6 cellular contexts compared by ENCODE assay signal in genomic region chr20:63741676-63742380, GRCh38. TPM values are rescaled to one million over a fixed set of nuclear protein-coding genes. Genes with fewer than 3 reads are reported as not detected.
A peak's percentile ranks its signal among the peaks of the same experiment; 100 is the strongest.
DNase-seq lines count a peak whose midpoint lies in the region; ATAC-seq and TF ChIP-seq lines count a peak whose summit lies in the region.

No MANE protein-coding gene starts in this region.

- peaks cover 18% of the 10 kb centered on the region for H3K79me2 ChIP-seq in SK-N-SH (ENCODE audit: insufficient read depth)

- no peak for TF ChIP-seq EP300 in SK-N-SH (IDR thresholded peaks at IDR 0.05; ENCODE audit: borderline replicate concordance in 1 of 2, low read depth in 1 of 2, low read length in 1 of 2)

- peaks cover 17% of the 10 kb centered on the region for H3F3A ChIP-seq in SK-N-SH (replicated peaks; ENCODE audit: insufficient read depth)

- H3K4me2 ChIP-seq in SK-N-SH, result peak overlapping the region; percentile 98

- H3K9me3 ChIP-seq in SK-N-SH (no peaks in the 10 kb centered on the region), thoracic aorta (no peaks in the 10 kb centered on the region)

- peak overlapping the region; percentile 72 to 96; a peak in 3 of 4 replicates for H3K27ac ChIP-seq in SK-N-SH (ENCODE audit: low read depth in 2 of 2, low read length in 1 of 2)
- H3K27ac ChIP-seq in thoracic aorta, result peak overlapping the region; percentile 49 to 82

- peaks cover 0 to 14% of the 10 kb centered on the region in 2 experiments; a peak in 1 of 4 replicates for H3K4me1 ChIP-seq in SK-N-SH (ENCODE audit: control insufficient read depth in 1 of 2, insufficient read depth in 2 of 2, low read depth in 1 of 2, low read length in 1 of 2)
- peaks cover 17 to 30% of the 10 kb centered on the region in 2 donors for H3K4me1 ChIP-seq in thoracic aorta (ENCODE audit: control insufficient read depth in 1 of 2, low read depth in 2 of 2)

- peaks cover 16% of the 10 kb centered on the region for H4K20me1 ChIP-seq in SK-N-SH (ENCODE audit: insufficient read depth)

- TF ChIP-seq RAD21 in SK-N-SH (IDR thresholded peaks at IDR 0.05; ENCODE audit: low read length), result no peak

- no peak overlapping the region for H2AFZ ChIP-seq in SK-N-SH (ENCODE audit: low read depth)

- H3K36me3 ChIP-seq in SK-N-SH (replicated peaks in 1 of 2; ENCODE audit: control insufficient read depth in 1 of 2, insufficient read depth in 2 of 2, low read length in 1 of 2) (peaks cover 15 to 26% of the 10 kb centered on the region in 2 experiments), thoracic aorta (peaks cover 22% of the 10 kb centered on the region)

- peak overlapping the region; percentile 92; the same call in 1 of the 2 replicates for H3K9ac ChIP-seq in SK-N-SH

- TF ChIP-seq CTCF in SK-N-SH (IDR thresholded peaks at IDR 0.05) (no peak), fibroblast of villous mesenchyme (IDR thresholded peaks at IDR 0.05; ENCODE audit: insufficient read depth, low read depth, low read length) (no peak), thoracic aorta (IDR thresholded peaks at IDR 0.05) (no peak)

- ATAC-seq in SK-N-SH treated with all-trans-retinoic acid at 6 μM for 48 hours, result no peak
- ATAC-seq in thoracic aorta (ENCODE audit: insufficient number of reproducible peaks, low FRiP score, low read depth), result no peak

- H3K4me3 ChIP-seq in SK-N-SH (ENCODE audit: low read depth in 2 of 2, low read length in 1 of 2), result peak overlapping the region; percentile 81 to 95
- H3K4me3 ChIP-seq in fibroblast of villous mesenchyme (ENCODE audit: low read depth, low read length), result peak overlapping the region; percentile 78
- no peak overlapping the region for H3K4me3 ChIP-seq in thoracic aorta

- POLR2A ChIA-PET in SK-N-SH (lab: Yijun Ruan, JAX), result interaction anchor here (0.8 to 1.9 kb wide), 5 partner anchors 8 to 215 kb away, joined by 3 to 7 read pairs (median 5); partner anchors contain the start of genes ARFRP1, RTEL1, TPD52L2 and ZGPAT

- WGBS in SK-N-SH (ENCODE audit: low lambda C conversion rate), result 81% methylated on average over 18 of the region's 30 CpGs

- H3K27me3 ChIP-seq in SK-N-SH (ENCODE audit: insufficient read depth), result no peaks in the 10 kb centered on the region
- H3K27me3 ChIP-seq in thoracic aorta (replicated peaks; ENCODE audit: insufficient read depth), result no peaks in the 10 kb centered on the region

- CTCF ChIA-PET in SK-N-SH (lab: Yijun Ruan, JAX), result interaction anchor here (0.7 to 1.7 kb wide), 8 partner anchors 10 to 232 kb away, joined by 3 to 9 read pairs (median 4); no protein-coding TSS in a partner anchor

- DNase-seq in SK-N-SH, result no peak
- no peak for DNase-seq in fibroblast of villous mesenchyme (ENCODE audit: low read depth)
- no peak for DNase-seq in thoracic aorta (ENCODE audit: low spot score)
- DNase-seq in DMS 273 (lab: John Stamatoyannopoulos, UW; ENCODE audit: unreplicated experiment), result no peak
- no peak for DNase-seq in NCI-H1694 treated with DMSO at 0.1 percent for 48 hours (lab: John Stamatoyannopoulos, UW)

- no peaks in the 10 kb centered on the region for H3K9me2 ChIP-seq in SK-N-SH

TF ChIP-seq in SK-N-SH, 30 proteins besides CTCF, POLR2A, EP300 and RAD21 (continues in another document):
- no peak for TF ChIP-seq FOXM1 (IDR thresholded peaks at IDR 0.05; ENCODE audit: low read depth)
- TF ChIP-seq REST (IDR thresholded peaks at IDR 0.05; ENCODE audit: low read depth, low read length), result no peak
- no peak for TF ChIP-seq MAX (IDR thresholded peaks at IDR 0.05; ENCODE audit: low read depth)
- no peak for TF ChIP-seq RXRA (IDR thresholded peaks at IDR 0.05; ENCODE audit: borderline replicate concordance, low read depth)
- TF ChIP-seq SMC3 (IDR thresholded peaks at IDR 0.05; ENCODE audit: low read depth, low read length), result no peak

TF ChIP-seq in SK-N-SH treated with all-trans-retinoic acid at 6 μM for 48 hours, 23 proteins besides CTCF, POLR2A, EP300 and RAD21:
- TF ChIP-seq ZNF8 (CRISPR knock-in tag; IDR thresholded peaks at IDR 0.05) (no peak), OSR1 (CRISPR knock-in tag; IDR thresholded peaks at IDR 0.05) (no peak), ZFP30 (CRISPR knock-in tag; IDR thresholded peaks at IDR 0.05) (no peak), CSRNP3 (CRISPR knock-in tag; IDR thresholded peaks at IDR 0.05) (no peak), ESRRG (CRISPR knock-in tag; IDR thresholded peaks at IDR 0.05) (no peak), ZNF565 (CRISPR knock-in tag; conservative IDR thresholded peaks at IDR 0.05; ENCODE audit: low read depth) (no peak), ARNTL (CRISPR knock-in tag; IDR thresholded peaks at IDR 0.05; ENCODE audit: borderline replicate concordance, low read depth) (no peak), PPARA (CRISPR knock-in tag; IDR thresholded peaks at IDR 0.05; ENCODE audit: borderline replicate concordance) (no peak)

RNA-seq across cellular contexts. Expression of gene SLC2A4RG, which starts 2.3 kb away (rescaled TPM):
- 75.5 and 90.9 TPM in 2 replicates for polyA plus RNA-seq in SK-N-SH (2012; rRNA removed)
- 31.3 and 46.7 TPM in 2 replicates for polyA plus RNA-seq in SK-N-SH (2012; cell fraction: cytosol; rRNA removed)
- 338 and 518 TPM in 2 replicates for polyA plus RNA-seq in SK-N-SH (2012; cell fraction: nucleus; rRNA removed)
- total RNA-seq in fibroblast of villous mesenchyme (24.2 and 35.1 TPM in 2 replicates), thoracic aorta (100 to 1,000 TPM in 1 of 2 donors, 10 to 100 TPM in 1; 36.2 to 103 TPM)

RNA-seq across cellular contexts. Expression of gene LIME1, which starts 5.4 kb away (rescaled TPM):
- polyA plus RNA-seq in SK-N-SH (2012; rRNA removed), result 10.9 and 12.3 TPM in 2 replicates
- polyA plus RNA-seq in SK-N-SH (2012; cell fraction: cytosol; rRNA removed), result 1.0 and 2.1 TPM in 2 replicates
- polyA plus RNA-seq in SK-N-SH (2012; cell fraction: nucleus; rRNA removed), result 118 and 180 TPM in 2 replicates
- total RNA-seq in fibroblast of villous mesenchyme (3.5 TPM in 2 replicates), thoracic aorta (10 to 100 TPM; 15.6 to 26.5 TPM)

RNA-seq across cellular contexts. Expression of gene ZGPAT, which starts 34.0 kb away (rescaled TPM):
- 33.7 and 36.8 TPM in 2 replicates for polyA plus RNA-seq in SK-N-SH (2012; rRNA removed)
- 9.8 and 14.3 TPM in 2 replicates for polyA plus RNA-seq in SK-N-SH (2012; cell fraction: cytosol; rRNA removed)
- polyA plus RNA-seq in SK-N-SH (2012; cell fraction: nucleus; rRNA removed), result 152 and 206 TPM in 2 replicates
- total RNA-seq in fibroblast of villous mesenchyme, result 19.4 and 20.3 TPM in 2 replicates
- total RNA-seq in thoracic aorta, result 10 to 100 TPM; 32.6 to 41.1 TPM

RNA-seq across cellular contexts. Expression of gene ARFRP1, which starts 34.1 kb away (rescaled TPM):
- polyA plus RNA-seq in SK-N-SH (2012; rRNA removed), result 65.4 and 72.8 TPM in 2 replicates
- 47.9 and 57.4 TPM in 2 replicates for polyA plus RNA-seq in SK-N-SH (2012; cell fraction: cytosol; rRNA removed)
- polyA plus RNA-seq in SK-N-SH (2012; cell fraction: nucleus; rRNA removed), result 132 and 145 TPM in 2 replicates
- total RNA-seq in fibroblast of villous mesenchyme, result 24.2 and 30.3 TPM in 2 replicates
- 10 to 100 TPM; 56.4 to 57.8 TPM for total RNA-seq in thoracic aorta

RNA-seq across cellular contexts. Expression of gene TNFRSF6B, which starts 45.4 kb away (rescaled TPM):
- 8.2 and 9.4 TPM in 2 replicates for polyA plus RNA-seq in SK-N-SH (2012; rRNA removed)
- polyA plus RNA-seq in SK-N-SH (2012; cell fraction: cytosol; rRNA removed), result 3.6 and 6.1 TPM in 2 replicates
- 18.3 and 28.9 TPM in 2 replicates for polyA plus RNA-seq in SK-N-SH (2012; cell fraction: nucleus; rRNA removed)
- total RNA-seq in fibroblast of villous mesenchyme (31.5 and 44.5 TPM in 2 replicates), thoracic aorta (10 to 100 TPM; 32.9 to 98.9 TPM)
